ENCODE assay signal across 13 cellular contexts in genomic region chr3:151445283-151446001, GRCh38. TPM values are rescaled to one million over a fixed set of nuclear protein-coding genes. Genes with fewer than 3 reads are reported as not detected.
DNase-seq lines count a peak whose midpoint lies in the region; ATAC-seq and TF ChIP-seq lines count a peak whose summit lies in the region.
"Had no signal": no experiment of that assay in that cellular context is flagged by ENCODE, and none has a peak within 500 bp of the region (broad histone marks: within the 10 kb centered on the region; RNA-seq: fewer than 3 reads in every experiment).

No MANE protein-coding gene starts in this region.

- peaks cover 20% of the 10 kb centered on the region for H3K27me3 Mint-ChIP-seq in MCF 10A (ENCODE audit: insufficient read depth, unreplicated experiment)

- no peak overlapping the region for H3K4me3 ChIP-seq in NB4 (ENCODE audit: low read depth, low read length)

- H3K4me3 Mint-ChIP-seq in MCF 10A (ENCODE audit: unreplicated experiment): no peak overlapping the region
- H3K4me3 Mint-ChIP-seq: activated naive CD4-positive, alpha-beta T cell treated with anti-CD3 and anti-CD28 coated beads for 36 hours; endodermal cell had no signal

- CTCF ChIA-PET in MCF 10A (lab: Yijun Ruan, JAX): interaction anchor here (2.0 kb wide), 1 partner anchor 23 kb away, joined by 8 read pairs; no protein-coding TSS in a partner anchor

- DNase-seq in EH (ENCODE audit: low read depth) (peak; percentile 96), NB4 (ENCODE audit: low read depth) (peak; percentile 96), MCF 10A (ENCODE audit: unreplicated experiment) (peak; percentile 86), myocyte (ENCODE audit: low read depth) (peak; percentile 64), SHP77 treated with DMSO at 0.1 percent for 48 hours (lab: John Stamatoyannopoulos, UW) (no peak), DMS79 treated with DMSO at 0.1 percent for 48 hours (lab: John Stamatoyannopoulos, UW) (no peak), NCI-H2227 treated with DMSO at 0.1 percent for 48 hours (lab: John Stamatoyannopoulos, UW) (no peak)
- DNase-seq: activated CD4-positive, CD25-positive, alpha-beta regulatory T cell; activated naive CD4-positive, alpha-beta T cell treated with anti-CD3 and anti-CD28 coated beads for 36 hours; DMS153; endodermal cell; kidney had no signal

- peaks cover 12% of the 10 kb centered on the region for H3K4me1 Mint-ChIP-seq in MCF 10A (ENCODE audit: insufficient read depth, unreplicated experiment)

- H3K27ac Mint-ChIP-seq in MCF 10A (ENCODE audit: low read depth, unreplicated experiment): no peak overlapping the region
- H3K27ac Mint-ChIP-seq: activated naive CD4-positive, alpha-beta T cell treated with anti-CD3 and anti-CD28 coated beads for 36 hours; endodermal cell had no signal

- H3K9me3 Mint-ChIP-seq in MCF 10A (ENCODE audit: unreplicated experiment): no peaks in the 10 kb centered on the region
- H3K9me3 Mint-ChIP-seq: activated naive CD4-positive, alpha-beta T cell treated with anti-CD3 and anti-CD28 coated beads for 36 hours; endodermal cell had no signal

- POLR2A ChIA-PET in MCF 10A (lab: Yijun Ruan, JAX): no interaction called here

- ATAC-seq in HG03175 (IDR thresholded peaks at IDR 0.05; ENCODE audit: unreplicated experiment): no peak

- no TSS peak for BruUV-seq in MCF 10A (replicated peaks; lab: Mats Ljungman, UMichigan)

- TF ChIP-seq POLR2A in NB4 (IDR thresholded peaks at IDR 0.05; ENCODE audit: extremely low read depth, insufficient read length): no peak

- no peak for TF ChIP-seq CTCF in NB4 (IDR thresholded peaks at IDR 0.05; ENCODE audit: low read depth, low read length)
- no peak for TF ChIP-seq CTCF in MCF 10A (IDR thresholded peaks at IDR 0.05; ENCODE audit: unreplicated experiment)

- intact Hi-C loops in MCF 10A (cut with micrococcal nuclease): loop anchor here (5.0 kb wide), 1 partner anchor 792 kb away; no protein-coding TSS in a partner anchor

- no peaks in the 10 kb centered on the region for H3K36me3 Mint-ChIP-seq in MCF 10A (ENCODE audit: insufficient read depth, unreplicated experiment)

RNA-seq across cellular contexts. Expression of gene IGSF10, which starts 15.4 kb away (rescaled TPM):
- total RNA-seq in MCF 10A (2022): not detected in 2 replicates
- 0.13 and 0.26 TPM in 2 replicates for total RNA-seq in myocyte
- 0.01 TPM for polyA plus RNA-seq in myocyte (2012)
- total RNA-seq: activated naive CD4-positive, alpha-beta T cell treated with anti-CD3 and anti-CD28 coated beads for 36 hours had no signal

Comparison
In these comparisons a context has a peak if more than half of its experiments do, and no peak if none do; other contexts are left out.
1. DNase-seq: peak in EH (single experiment), NB4 (single experiment), MCF 10A (single experiment) and myocyte (single experiment); none in SHP77 treated with DMSO at 0.1 percent for 48 hours (single experiment), DMS79 treated with DMSO at 0.1 percent for 48 hours (single experiment) and NCI-H2227 treated with DMSO at 0.1 percent for 48 hours (single experiment).